In the genomic region with DNA sequence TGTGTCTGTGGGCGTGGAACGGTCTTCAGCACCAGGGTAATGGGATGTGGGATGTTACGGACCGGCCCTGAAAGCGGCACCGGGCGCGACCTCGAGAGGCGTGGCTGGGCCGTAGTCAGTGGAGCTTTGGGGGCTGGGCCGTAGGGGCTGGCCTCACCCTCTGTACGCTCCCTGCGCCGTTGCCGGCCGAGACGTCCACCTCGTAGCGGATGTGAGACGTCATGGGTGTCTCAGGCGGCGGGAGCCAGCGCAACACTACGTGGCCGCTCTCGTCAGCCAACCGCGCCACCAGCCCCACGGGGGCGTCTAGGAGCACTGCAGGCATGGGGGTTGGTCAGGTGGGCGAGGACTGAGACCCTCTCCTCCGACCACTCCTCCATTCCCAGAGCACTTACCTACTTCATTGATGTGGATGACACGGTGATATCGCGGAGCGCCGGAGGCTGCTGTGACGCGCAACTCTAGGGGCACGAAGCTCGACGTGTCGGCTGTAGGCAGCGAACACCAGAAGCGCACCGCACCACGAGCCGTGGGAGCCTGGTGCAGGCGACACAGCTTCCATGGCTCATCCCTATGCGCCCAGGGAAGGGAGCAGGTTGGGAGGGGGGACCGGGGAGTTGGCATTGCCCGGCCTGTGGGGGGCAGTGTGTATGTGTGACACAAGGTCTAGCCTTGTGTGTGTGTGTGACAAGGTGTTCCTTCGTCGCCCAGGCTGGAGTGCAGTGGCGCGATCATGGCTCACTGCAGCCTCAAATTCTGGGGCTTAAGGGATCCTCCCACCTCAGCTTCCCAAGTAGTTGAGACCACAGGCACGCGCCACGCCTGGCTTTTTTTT, we compare ENCODE assay signal across 8 cellular contexts. TPM values are rescaled to one million over a fixed set of nuclear protein-coding genes. Genes with fewer than 3 reads are reported as not detected.
DNase-seq lines count a peak whose midpoint lies in the region; ATAC-seq lines count a peak whose summit lies in the region.

No MANE protein-coding gene starts in this region.

- intact Hi-C loops in left ventricle myocardium superior (cut with micrococcal nuclease), result no loop called here

- peak overlapping the region; percentile 10 to 32 (median 16) for H3K9ac ChIP-seq in skeletal muscle tissue (ENCODE audit: low read depth in 1 of 3, low read length in 3 of 3)

- ATAC-seq in GM21367 (IDR thresholded peaks at IDR 0.05; ENCODE audit: unreplicated experiment) (peak; percentile 27), left ventricle myocardium superior (peak; percentile 43)

- peak overlapping the region; percentile 57 for H3K4me3 ChIP-seq in SJCRH30
- peak overlapping the region; percentile 82 to 89 (median 88) for H3K4me3 ChIP-seq in skeletal muscle tissue (ENCODE audit: low read length in 3 of 3)

- H3K4me1 ChIP-seq in SJCRH30 (no peaks in the 10 kb centered on the region), skeletal muscle tissue (ENCODE audit: control insufficient read depth in 3 of 3, insufficient read depth in 3 of 3, low read length in 3 of 3) (peaks cover 25 to 37% (median 28%) of the 10 kb centered on the region in 3 donors)

- H3K9me3 ChIP-seq in SJCRH30 (replicated peaks) (no peaks in the 10 kb centered on the region), skeletal muscle tissue (ENCODE audit: control insufficient read depth in 3 of 3, low read length in 3 of 3) (no peaks in the 10 kb centered on the region)

- H3K36me3 ChIP-seq in SJCRH30, result no peaks in the 10 kb centered on the region
- peaks cover 3 to 6% (median 4%) of the 10 kb centered on the region in 3 donors for H3K36me3 ChIP-seq in skeletal muscle tissue (ENCODE audit: control insufficient read depth in 3 of 3, insufficient read depth in 3 of 3, low read length in 3 of 3)

- H3K27me3 ChIP-seq in SJCRH30 (no peaks in the 10 kb centered on the region), skeletal muscle tissue (ENCODE audit: control insufficient read depth in 3 of 3, insufficient read depth in 3 of 3, low read length in 3 of 3) (peaks cover 18 to 30% (median 23%) of the 10 kb centered on the region in 3 donors)

- H3K27ac ChIP-seq in SJCRH30, result no peak overlapping the region
- H3K27ac ChIP-seq in skeletal muscle tissue (ENCODE audit: low read depth, low read length), result no peak overlapping the region

- DNase-seq in DMS114 treated with DMSO at 0.1 percent for 48 hours (lab: John Stamatoyannopoulos, UW; ENCODE audit: unreplicated experiment) (peak; percentile 75), HS-27A (ENCODE audit: low read depth) (peak; percentile 62), SJCRH30 (peak; percentile 81 to 83), left ventricle myocardium superior (peak; percentile 82), NCI-H1436 (lab: John Stamatoyannopoulos, UW) (no peak)
- DNase-seq in activated naive CD4-positive, alpha-beta T cell treated with anti-CD3 and anti-CD28 coated beads, Interleukin-2, amount 50 U/mL, for 16 hours, result peak; percentile 50

RNA-seq across cellular contexts. Expression of gene EPOR, which starts 2.4 kb away (rescaled TPM):
- 8.4 and 9.9 TPM in 2 replicates for total RNA-seq in SJCRH30 (2014; rRNA removed; shearing (Covaris generic))
- 7.6 TPM for total RNA-seq in left ventricle myocardium superior
- total RNA-seq in skeletal muscle tissue, result 2.1 TPM

RNA-seq across cellular contexts. Expression of gene SWSAP1, which starts 7.3 kb away (rescaled TPM):
- total RNA-seq in SJCRH30 (2014; rRNA removed; shearing (Covaris generic)), result 1.2 and 2.4 TPM in 2 replicates
- total RNA-seq in left ventricle myocardium superior (2.0 TPM), skeletal muscle tissue (0.52 TPM)

RNA-seq across cellular contexts. Expression of gene PLPPR2, which starts 26.5 kb away (rescaled TPM):
- total RNA-seq in SJCRH30 (2014; rRNA removed; shearing (Covaris generic)), result 0.10 and 0.59 TPM in 2 replicates
- total RNA-seq in left ventricle myocardium superior, result 17.7 TPM
- 4.7 TPM for total RNA-seq in skeletal muscle tissue

RNA-seq across cellular contexts. Expression of gene CCDC159, which starts 35.4 kb away (rescaled TPM):
- not detected in 2 replicates for total RNA-seq in SJCRH30 (2014; rRNA removed; shearing (Covaris generic))
- total RNA-seq in left ventricle myocardium superior (20.9 TPM), skeletal muscle tissue (7.8 TPM)

RNA-seq across cellular contexts. Expression of gene TMEM205, which starts 35.7 kb away (rescaled TPM):
- total RNA-seq in SJCRH30 (2014; rRNA removed; shearing (Covaris generic)), result 38.8 and 39.5 TPM in 2 replicates
- total RNA-seq in left ventricle myocardium superior (89.8 TPM), skeletal muscle tissue (52.7 TPM)
